ENCODE assay signal across 21 cellular contexts in the genomic region with DNA sequence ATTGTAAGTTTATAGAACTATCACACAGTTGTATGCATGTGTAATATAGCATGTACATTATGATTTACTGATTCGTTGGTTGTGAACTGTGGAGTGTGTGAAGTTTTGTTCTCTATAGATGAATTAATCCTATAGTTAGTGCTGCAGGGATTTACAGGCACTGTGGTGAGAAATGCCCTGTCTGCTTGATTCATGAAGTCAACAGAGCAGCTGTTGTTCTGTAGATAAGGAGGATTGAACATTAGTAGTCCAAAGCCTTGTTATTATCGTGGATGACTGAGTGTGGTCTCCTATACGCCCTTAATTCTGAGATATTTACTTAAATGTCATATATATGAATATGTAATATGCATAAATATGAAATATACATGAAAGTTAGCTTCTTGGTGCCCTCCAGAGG.
A peak's percentile ranks its signal among the peaks of the same experiment; 100 is the strongest.
DNase-seq lines count a peak whose midpoint lies in the region; ATAC-seq, FAIRE-seq and TF ChIP-seq lines count a peak whose summit lies in the region.
"Had no signal": no experiment of that assay in that cellular context is flagged by ENCODE, and none has a peak within 500 bp of the region (broad histone marks: within the 10 kb centered on the region; RNA-seq: fewer than 3 reads in every experiment).

No MANE protein-coding gene starts in this region.

- FAIRE-seq in K562 (lab: Jason Lieb, UNC) (peak; percentile 48), GM19239 (lab: Jason Lieb, UNC) (no peak)
- FAIRE-seq: G401.6, HepG2, RCC 7860 had no signal

- H3K9ac ChIP-seq in SK-N-SH, result no peak overlapping the region
- no peak overlapping the region for H3K9ac ChIP-seq in K562 (ENCODE audit: insufficient read depth in 1 of 2, low read depth in 2 of 2, low read length in 2 of 2)

- 17% methylated on average over 3 of the region's 3 CpGs for WGBS in SK-N-SH (ENCODE audit: low lambda C conversion rate)
- WGBS in K562 (ENCODE audit: insufficient coverage, low coverage, missing lambda C conversion rate), result 3% methylated on average over 3 of the region's 3 CpGs

- no peaks in the 10 kb centered on the region for H3K9me3 ChIP-seq in SK-N-SH
- no peaks in the 10 kb centered on the region for H3K9me3 ChIP-seq in K562 (replicated peaks; ENCODE audit: control insufficient read depth, insufficient read depth, low read depth, low read length)
- no peaks in the 10 kb centered on the region for H3K9me3 ChIP-seq in osteoblast (ENCODE audit: low read depth, low read length)
- H3K9me3 ChIP-seq: Caco-2 had no signal

- no peaks in the 10 kb centered on the region for H3K9me1 ChIP-seq in K562 (ENCODE audit: control insufficient read depth, insufficient read depth, low read length)

- no TSS peak for BruUV-seq in K562 (replicated peaks; lab: Mats Ljungman, UMichigan)

- H3K4me3 ChIP-seq in SK-N-SH (ENCODE audit: low read depth in 2 of 2, low read length in 1 of 2) (no peak overlapping the region), K562 (no peak overlapping the region), osteoblast (ENCODE audit: insufficient read depth, low read length) (no peak overlapping the region)

- in situ Hi-C loops in K562 (cut with MboI), result no loop called here

- CTCF ChIA-PET in SK-N-SH (lab: Yijun Ruan, JAX) (no interaction called here), K562 (lab: Yijun Ruan, JAX; ENCODE audit: low intra/inter-chr PET ratio) (no interaction called here)

- ATAC-seq in SK-N-SH treated with all-trans-retinoic acid at 6 μM for 48 hours, result no peak
- peak; percentile 76 for ATAC-seq in K562
- ATAC-seq: HepG2, Right ventricle myocardium inferior had no signal

- H3K36me3 ChIP-seq in SK-N-SH (replicated peaks in 1 of 2; ENCODE audit: control insufficient read depth in 1 of 2, insufficient read depth in 2 of 2, low read length in 1 of 2) (no peaks in the 10 kb centered on the region), K562 (ENCODE audit: control insufficient read depth, insufficient read depth, low read length) (no peaks in the 10 kb centered on the region), osteoblast (ENCODE audit: insufficient read depth, low read length) (no peaks in the 10 kb centered on the region)

- POLR2A ChIA-PET in SK-N-SH (lab: Yijun Ruan, JAX), result no interaction called here
- POLR2A ChIA-PET in K562 (lab: Yijun Ruan, JAX), result interaction anchor here (0.7 kb wide), 1 partner anchor 12 kb away, joined by 3 read pairs; no protein-coding TSS in a partner anchor

- no peak overlapping the region for H3K27ac ChIP-seq in SK-N-SH (ENCODE audit: low read depth in 2 of 2, low read length in 1 of 2)
- H3K27ac ChIP-seq in K562 (ENCODE audit: extremely low read depth, low read depth, low read length), result no peak overlapping the region
- H3K27ac ChIP-seq in osteoblast (ENCODE audit: low read depth, low read length), result no peak overlapping the region
- H3K27ac ChIP-seq: 22Rv1 had no signal

- H3K4me1 ChIP-seq in SK-N-SH (ENCODE audit: control insufficient read depth in 1 of 2, insufficient read depth in 2 of 2, low read depth in 1 of 2, low read length in 1 of 2), result no peaks in the 10 kb centered on the region
- no peaks in the 10 kb centered on the region; a peak in 1 of 5 replicates for H3K4me1 ChIP-seq in K562 (replicated peaks in 1 of 2; ENCODE audit: control insufficient read depth in 2 of 2, insufficient read depth in 2 of 2, low read length in 2 of 2)
- H3K4me1 ChIP-seq in osteoblast (ENCODE audit: insufficient read depth, low read length), result no peaks in the 10 kb centered on the region
- H3K4me1 ChIP-seq: Caco-2 had no signal

- no peak for TF ChIP-seq CTCF in SK-N-SH (IDR thresholded peaks at IDR 0.05)
- no peak; a peak in 1 of 6 replicates for TF ChIP-seq CTCF in K562 (IDR thresholded peaks at IDR 0.05 in 2 of 3, conservative IDR thresholded peaks at IDR 0.05 in 1 of 3; ENCODE audit: insufficient read depth in 2 of 3, low read depth in 1 of 3, low read length in 3 of 3)
- no peak for TF ChIP-seq CTCF in osteoblast (IDR thresholded peaks at IDR 0.05; ENCODE audit: extremely low read depth, low read depth, low read length)

- peak; percentile 37; the same call in 1 of the 2 replicates for TF ChIP-seq RAD21 in SK-N-SH (IDR thresholded peaks at IDR 0.05; ENCODE audit: low read length)
- no peak for TF ChIP-seq RAD21 in K562 (CRISPR knock-in tag; conservative IDR thresholded peaks at IDR 0.05 in 1 of 2, IDR thresholded peaks at IDR 0.05 in 1 of 2)

- no peaks in the 10 kb centered on the region for H4K20me1 ChIP-seq in SK-N-SH (ENCODE audit: insufficient read depth)
- no peaks in the 10 kb centered on the region for H4K20me1 ChIP-seq in K562 (replicated peaks; ENCODE audit: control insufficient read depth, insufficient read depth, low read length)
- H4K20me1 ChIP-seq in osteoblast (ENCODE audit: insufficient read depth, low read length), result no peaks in the 10 kb centered on the region

- TF ChIP-seq EP300 in SK-N-SH (IDR thresholded peaks at IDR 0.05; ENCODE audit: borderline replicate concordance in 1 of 2, low read depth in 1 of 2, low read length in 1 of 2) (no peak), K562 (IDR thresholded peaks at IDR 0.05; ENCODE audit: low read length) (no peak)

- H3F3A ChIP-seq in SK-N-SH (replicated peaks; ENCODE audit: insufficient read depth), result no peaks in the 10 kb centered on the region

- DNase-seq in SK-N-SH (no peak), K562 (ENCODE audit: extremely low read depth in 1 of 4, low spot score in 3 of 4) (no peak), inferior parietal cortex (ENCODE audit: extremely low spot score) (peak; percentile 20), NCI-H774 (lab: John Stamatoyannopoulos, UW) (no peak), GM19239 (ENCODE audit: insufficient read length, low spot score) (no peak), osteoblast (ENCODE audit: insufficient read length, low spot score, missing footprints) (no peak), 8988T (no peak)
- DNase-seq: Caco-2, GOT3, KG1, MV-4-11, NCI-H1417, NCI-H187 treated with DMSO at 0.1 percent for 48 hours, NCI-H2227 treated with DMSO at 0.1 percent for 48 hours, NCI-H524 treated with DMSO at 0.1 percent for 48 hours had no signal

- intact Hi-C loops in K562 (cut with micrococcal nuclease), result no loop called here

- H3K4me2 ChIP-seq in SK-N-SH (no peak overlapping the region), K562 (ENCODE audit: insufficient read depth, low read length) (no peak overlapping the region), osteoblast (ENCODE audit: insufficient read depth, low read length) (no peak overlapping the region)

- H3K79me2 ChIP-seq in SK-N-SH (ENCODE audit: insufficient read depth), result no peaks in the 10 kb centered on the region
- no peaks in the 10 kb centered on the region for H3K79me2 ChIP-seq in K562 (ENCODE audit: control insufficient read depth, insufficient read depth, low read length)
- H3K79me2 ChIP-seq in osteoblast (ENCODE audit: insufficient read depth, low read length), result no peaks in the 10 kb centered on the region

- no peak for TF ChIP-seq POLR2A in K562 (conservative IDR thresholded peaks at IDR 0.05)

- H2AFZ ChIP-seq in SK-N-SH (ENCODE audit: low read depth) (no peak overlapping the region), K562 (ENCODE audit: low read depth, low read length) (no peak overlapping the region), osteoblast (ENCODE audit: low read length) (no peak overlapping the region)

- H3K27me3 ChIP-seq in SK-N-SH (ENCODE audit: insufficient read depth) (no peaks in the 10 kb centered on the region), K562 (ENCODE audit: control insufficient read depth in 2 of 2, insufficient read depth in 2 of 2, low read length in 2 of 2) (peaks cover 28 to 50% of the 10 kb centered on the region in 2 experiments; a peak in 4 of 5 replicates), osteoblast (ENCODE audit: insufficient read depth, low read length) (peaks cover 13% of the 10 kb centered on the region)

- no peaks in the 10 kb centered on the region for H3K9me2 ChIP-seq in SK-N-SH

TF ChIP-seq in SK-N-SH, 30 proteins besides CTCF, POLR2A, EP300 and RAD21 (continues in another document):
- TF ChIP-seq FOXJ3 (CRISPR knock-in tag; IDR thresholded peaks at IDR 0.05) (no peak), SIN3A (IDR thresholded peaks at IDR 0.05; ENCODE audit: borderline replicate concordance, low read depth, low read length) (no peak), FOXM1 (IDR thresholded peaks at IDR 0.05; ENCODE audit: low read depth) (no peak), NRF1 (IDR thresholded peaks at IDR 0.05; ENCODE audit: low read depth, low read length) (no peak), RFX5 (IDR thresholded peaks at IDR 0.05; ENCODE audit: low read length) (no peak)

TF ChIP-seq in SK-N-SH treated with all-trans-retinoic acid at 6 μM for 48 hours, 23 proteins besides CTCF, POLR2A, EP300 and RAD21 (continues in another document):
- TF ChIP-seq, protein P1, sequence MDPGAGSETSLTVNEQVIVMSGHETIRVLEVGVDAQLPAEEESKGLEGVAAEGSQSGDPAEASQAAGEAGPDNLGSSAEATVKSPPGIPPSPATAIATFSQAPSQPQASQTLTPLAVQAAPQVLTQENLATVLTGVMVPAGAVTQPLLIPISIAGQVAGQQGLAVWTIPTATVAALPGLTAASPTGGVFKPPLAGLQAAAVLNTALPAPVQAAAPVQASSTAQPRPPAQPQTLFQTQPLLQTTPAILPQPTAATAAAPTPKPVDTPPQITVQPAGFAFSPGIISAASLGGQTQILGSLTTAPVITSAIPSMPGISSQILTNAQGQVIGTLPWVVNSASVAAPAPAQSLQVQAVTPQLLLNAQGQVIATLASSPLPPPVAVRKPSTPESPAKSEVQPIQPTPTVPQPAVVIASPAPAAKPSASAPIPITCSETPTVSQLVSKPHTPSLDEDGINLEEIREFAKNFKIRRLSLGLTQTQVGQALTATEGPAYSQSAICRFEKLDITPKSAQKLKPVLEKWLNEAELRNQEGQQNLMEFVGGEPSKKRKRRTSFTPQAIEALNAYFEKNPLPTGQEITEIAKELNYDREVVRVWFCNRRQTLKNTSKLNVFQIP (CRISPR knock-in tag; IDR thresholded peaks at IDR 0.05; ENCODE audit: borderline replicate concordance, low read depth), result no peak
- TF ChIP-seq ZFP30 (CRISPR knock-in tag; IDR thresholded peaks at IDR 0.05) (no peak), ZNF565 (CRISPR knock-in tag; conservative IDR thresholded peaks at IDR 0.05; ENCODE audit: low read depth) (no peak)
